8 cellular contexts compared by ENCODE assay signal in the genomic region with DNA sequence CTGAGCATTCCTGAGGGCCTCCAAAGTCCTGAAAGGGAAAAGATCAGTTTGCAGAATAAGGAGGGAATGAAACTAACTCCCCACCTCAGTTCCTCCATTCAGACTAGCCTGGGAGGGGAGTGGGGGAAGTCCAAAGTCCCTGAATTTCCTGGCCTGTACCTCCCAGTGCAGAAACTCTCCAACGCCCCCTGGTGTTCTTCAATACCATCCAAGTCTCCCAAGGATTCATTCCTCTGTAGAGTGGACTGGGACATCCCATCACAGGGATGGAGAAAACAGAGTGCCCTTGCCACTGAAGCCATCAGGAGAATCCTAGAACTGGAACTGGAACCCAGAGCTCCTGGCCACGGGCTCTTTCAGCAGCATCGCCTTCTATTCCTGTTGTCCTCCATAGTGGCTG. TPM values are rescaled to one million over a fixed set of nuclear protein-coding genes. Genes with fewer than 3 reads are reported as not detected.
DNase-seq lines count a peak whose midpoint lies in the region; ATAC-seq and TF ChIP-seq lines count a peak whose summit lies in the region.

No MANE protein-coding gene starts in this region.

- H3K4ac ChIP-seq in H9 (ENCODE audit: low read depth, low read length) = no peak overlapping the region

- H4K8ac ChIP-seq in H9 (replicated peaks; ENCODE audit: insufficient read length, low read depth, low read length) = no peak overlapping the region

- no peak overlapping the region for H2BK20ac ChIP-seq in H9 (ENCODE audit: low read depth, low read length, poor library complexity, severe bottlenecking)

- peaks cover 0 to 3% (median 0%) of the 10 kb centered on the region in 3 experiments; a peak in 3 of 7 replicates for H3K36me3 Mint-ChIP-seq in H9 (ENCODE audit: insufficient read depth in 1 of 3, low read depth in 3 of 3)

- no peak overlapping the region for H3K27ac Mint-ChIP-seq in H9

- peaks cover 10% of the 10 kb centered on the region for H3K9me3 ChIP-seq in H9 (ENCODE audit: control insufficient read depth, low read depth, low read length)

- no peak overlapping the region for H4K5ac ChIP-seq in H9 (ENCODE audit: insufficient read length, low read depth, low read length)

- no peak overlapping the region for H2BK5ac ChIP-seq in H9 (ENCODE audit: insufficient read length, low read length)

- H2BK120ac ChIP-seq in H9 (ENCODE audit: low read depth, low read length, poor library complexity, severe bottlenecking) = no peak overlapping the region

- H3K4me1 ChIP-seq in H9 (ENCODE audit: insufficient read depth, low read length) = peaks cover 6% of the 10 kb centered on the region; the same call in 1 of the 2 replicates

- no peak overlapping the region for H3T11ph ChIP-seq in H9 (ENCODE audit: low read length)

- no peak overlapping the region for H2BK15ac ChIP-seq in H9 (ENCODE audit: low read depth, low read length)

- no peaks in the 10 kb centered on the region for H3K79me2 ChIP-seq in H9 (ENCODE audit: insufficient read depth, low read length)

- H3K4me3 Mint-ChIP-seq in H9 = no peak overlapping the region; a peak in 1 of 5 replicates

- H4K91ac ChIP-seq in H9 (ENCODE audit: insufficient read length, low read depth, low read length) = no peak overlapping the region

- WGBS in H9 (ENCODE audit: extremely low coverage, insufficient read length, low lambda C conversion rate) = no CpG with 5 or more reads among the region's 3 CpGs

- no peak overlapping the region for H3K9ac ChIP-seq in H9 (ENCODE audit: extremely low read depth, insufficient read length, low read length)

- ATAC-seq in GM21825 (IDR thresholded peaks at IDR 0.05; ENCODE audit: unreplicated experiment) (no peak), GM21528 (IDR thresholded peaks at IDR 0.05; ENCODE audit: low FRiP score, unreplicated experiment) (no peak)

- peaks cover 0 to 11% of the 10 kb centered on the region in 2 experiments for H3K9me3 Mint-ChIP-seq in H9

- peaks cover 21% of the 10 kb centered on the region for H3K23me2 ChIP-seq in H9 (ENCODE audit: insufficient read length, low read depth, low read length, poor library complexity, severe bottlenecking)

- no peak overlapping the region for H3K23ac ChIP-seq in H9 (ENCODE audit: insufficient read length, low read depth, low read length)

- H3K4me3 ChIP-seq in fibroblast of villous mesenchyme (ENCODE audit: low read depth, low read length) = no peak overlapping the region

- H2AFZ ChIP-seq in H9 (ENCODE audit: low read length) = no peak overlapping the region

- H2BK12ac ChIP-seq in H9 (ENCODE audit: insufficient read length, low read depth, low read length) = no peak overlapping the region

- peaks cover 8% of the 10 kb centered on the region; the same call in 1 of the 2 replicates for H3K27me3 ChIP-seq in H9 (ENCODE audit: insufficient read depth, low read length)

- TF ChIP-seq CTCF in H9 (conservative IDR thresholded peaks at IDR 0.05) (peak; percentile 81), fibroblast of villous mesenchyme (IDR thresholded peaks at IDR 0.05; ENCODE audit: insufficient read depth, low read depth, low read length) (peak; percentile 84)

- H3K14ac ChIP-seq in H9 (ENCODE audit: insufficient read depth, low read length) = no peak overlapping the region

- no peak overlapping the region for H3K18ac ChIP-seq in H9 (ENCODE audit: insufficient read length, low read depth, low read length)

- peak; percentile 28 for DNase-seq in Ammon's horn (ENCODE audit: low spot score)
- DNase-seq in H9 = peak; percentile 76
- DNase-seq in SK-N-DZ (ENCODE audit: low spot score) = peak; percentile 12
- peak; percentile 62 for DNase-seq in fibroblast of villous mesenchyme (ENCODE audit: low read depth)
- peak; percentile 57 for DNase-seq in renal cortical epithelial cell (ENCODE audit: low read depth)
- no peak for DNase-seq in activated naive CD4-positive, alpha-beta T cell treated with anti-CD3 and anti-CD28 coated beads, Interleukin-2, amount 50 U/mL, for 16 hours

- no peaks in the 10 kb centered on the region for H4K20me1 ChIP-seq in H9 (ENCODE audit: control insufficient read depth, insufficient read depth, insufficient read length)

- no peaks in the 10 kb centered on the region for H3K79me1 ChIP-seq in H9 (ENCODE audit: insufficient read depth, low read depth, low read length, poor library complexity, severe bottlenecking)

- no peak overlapping the region for H2AK5ac ChIP-seq in H9 (ENCODE audit: insufficient read length, low read length)

- H3K27ac ChIP-seq in H9 (ENCODE audit: insufficient read length, low read depth, low read length) = no peak overlapping the region

- peaks cover 36 to 54% of the 10 kb centered on the region in 2 experiments for H3K4me1 Mint-ChIP-seq in H9

- no peak overlapping the region for H3K4me2 ChIP-seq in H9 (ENCODE audit: insufficient read depth, insufficient read length, low read length)

- H3K27me3 Mint-ChIP-seq in H9 (ENCODE audit: low read depth) = peaks cover 80% of the 10 kb centered on the region

- no peak overlapping the region for H3K56ac ChIP-seq in H9 (ENCODE audit: insufficient read length, low read depth, low read length)

RNA-seq across cellular contexts. Expression of a gene that starts 1.6 kb away (rescaled TPM):
- total RNA-seq in H9 (2021) = 3.1 and 3.6 TPM in 2 replicates
- polyA plus RNA-seq in SK-N-DZ (2014; cell fraction: cytosol; rRNA removed) = 0.03 TPM in 1 of 2 replicates, not detected in the other
- 0.59 and 3.1 TPM in 2 replicates for polyA plus RNA-seq in SK-N-DZ (2014; cell fraction: nucleus; rRNA removed)
- 3.5 and 5.8 TPM in 2 replicates for total RNA-seq in fibroblast of villous mesenchyme
- 0.35 and 0.87 TPM in 2 replicates for total RNA-seq in renal cortical epithelial cell
